8 cellular contexts compared by ENCODE assay signal in genomic region chr1:16013220-16013907, GRCh38. TPM values are rescaled to one million over a fixed set of nuclear protein-coding genes. Genes with fewer than 3 reads are reported as not detected.
DNase-seq lines count a peak whose midpoint lies in the region; ATAC-seq and TF ChIP-seq lines count a peak whose summit lies in the region.

No MANE protein-coding gene starts in this region.

- peaks cover 56% of the 10 kb centered on the region for H3K27me3 Mint-ChIP-seq in T-helper 17 cell

- intact Hi-C loops in breast epithelium (cut with DNase I; ENCODE audit: low total_unique reads) (no loop called here), left colon (cut with DNase I, micrococcal nuclease) (no loop called here)

- H3K4me1 ChIP-seq in breast epithelium: peaks cover 9% of the 10 kb centered on the region in 2 donors

- no peaks in the 10 kb centered on the region for H3K36me3 ChIP-seq in breast epithelium

- peak; percentile 28 for ATAC-seq in T-helper 17 cell
- ATAC-seq in left colon: peak; percentile 60

- H3K9me3 ChIP-seq in T-helper 17 cell (ENCODE audit: control insufficient read depth, low read length, poor library complexity, severe bottlenecking): no peaks in the 10 kb centered on the region
- H3K9me3 ChIP-seq in breast epithelium: no peaks in the 10 kb centered on the region

- no peak for TF ChIP-seq CTCF in breast epithelium (IDR thresholded peaks at IDR 0.05)

- H3K4me3 ChIP-seq in breast epithelium: peak overlapping the region; percentile 32 to 64 (median 48)

- no peaks in the 10 kb centered on the region for H3K36me3 Mint-ChIP-seq in T-helper 17 cell (ENCODE audit: low read depth)

- no peaks in the 10 kb centered on the region for H3K27me3 ChIP-seq in breast epithelium

- no peak overlapping the region for H3K27ac Mint-ChIP-seq in T-helper 17 cell

- no peak overlapping the region for H3K4me3 Mint-ChIP-seq in T-helper 17 cell

- DNase-seq in SKM-1 treated with dmso at 0.1 percent for 144 hours (lab: John Stamatoyannopoulos, UW; ENCODE audit: unreplicated experiment) (peak; percentile 37), SKM-1 (lab: John Stamatoyannopoulos, UW; ENCODE audit: unreplicated experiment) (no peak), T-helper 17 cell (no peak), breast epithelium (ENCODE audit: low spot score in 2 of 2) (peak; percentile 44 to 69), left colon (peak; percentile 47 to 61), NCI-H446 treated with DMSO at 0.1 percent for 48 hours (lab: John Stamatoyannopoulos, UW) (no peak), NCI-H2107 (lab: John Stamatoyannopoulos, UW) (no peak)
- DNase-seq in stimulated activated CD4-positive, alpha-beta T cell treated with anti-CD3 and anti-CD28 coated beads, TNF-alpha, amount 100 ng/mL, for 24 hours (ENCODE audit: low read depth in 3 of 3): peak; percentile 36 to 56 (median 43)

- TF ChIP-seq POLR2A in breast epithelium (IDR thresholded peaks at IDR 0.05): no peak

- H3K27ac ChIP-seq in breast epithelium: peak overlapping the region; percentile 73 to 87

- no peaks in the 10 kb centered on the region for H3K4me1 Mint-ChIP-seq in T-helper 17 cell

RNA-seq across cellular contexts. Expression of gene HSPB7, which starts 4.5 kb away (rescaled TPM):
- total RNA-seq in T-helper 17 cell (not detected), breast epithelium (100 to 1,000 TPM in 1 of 3 donors, 10 to 100 TPM in 1, 1 to 10 TPM in 1; 8.8 to 183 (median 19.0) TPM), left colon (10 to 100 TPM in 1 of 2 donors, under 1 TPM in 1; 0.73 to 17.6 TPM)

RNA-seq across cellular contexts. Expression of gene CLCNKA, which starts 8.5 kb away (rescaled TPM):
- total RNA-seq in T-helper 17 cell: not detected
- 1 to 10 TPM in 1 of 3 donors, under 1 TPM in 2; 0.33 to 1.1 (median 0.73) TPM for total RNA-seq in breast epithelium
- total RNA-seq in left colon: 1 to 10 TPM in 1 of 2 donors, under 1 TPM in 1; 0.73 to 1.7 TPM

RNA-seq across cellular contexts. Expression of gene SRARP, which starts 9.3 kb away (rescaled TPM):
- total RNA-seq in T-helper 17 cell: not detected
- 1 to 10 TPM in 2 of 3 donors, not detected in 1; 1.3 to 2.9 TPM for total RNA-seq in breast epithelium
- total RNA-seq in left colon: not detected

RNA-seq across cellular contexts. Expression of gene CLCNKB, which starts 30.2 kb away (rescaled TPM):
- not detected for total RNA-seq in T-helper 17 cell
- under 1 TPM; 0.32 to 0.88 (median 0.33) TPM for total RNA-seq in breast epithelium
- under 1 TPM in 1 of 2 donors, not detected in 1; 0.14 TPM for total RNA-seq in left colon

RNA-seq across cellular contexts. Expression of gene ZBTB17, which starts 37.5 kb away (rescaled TPM):
- total RNA-seq in T-helper 17 cell (10 to 100 TPM; 71.7 to 99.0 TPM), breast epithelium (10 to 100 TPM; 21.9 to 40.3 (median 38.5) TPM), left colon (10 to 100 TPM; 29.1 to 30.0 TPM)

Comparison
In these comparisons a context has a peak if more than half of its experiments do, and no peak if none do; other contexts are left out.
1. DNase-seq: peak in SKM-1 treated with dmso at 0.1 percent for 144 hours (single experiment), breast epithelium (2 of 2), left colon (2 of 2) and stimulated activated CD4-positive, alpha-beta T cell treated with anti-CD3 and anti-CD28 coated beads, TNF-alpha, amount 100 ng/mL, for 24 hours (3 of 3); none in SKM-1 (single experiment), T-helper 17 cell (0 of 3), NCI-H446 treated with DMSO at 0.1 percent for 48 hours (single experiment) and NCI-H2107 (single experiment).